In genomic region chr1:201584510-201584991, GRCh38 we compare ENCODE assay signal across 11 cellular contexts. TPM values are rescaled to one million over a fixed set of nuclear protein-coding genes. Genes with fewer than 3 reads are reported as not detected.
DNase-seq lines count a peak whose midpoint lies in the region; ATAC-seq and TF ChIP-seq lines count a peak whose summit lies in the region.
"Had no signal": no experiment of that assay in that cellular context is flagged by ENCODE, and none has a peak within 500 bp of the region (broad histone marks: within the 10 kb centered on the region; RNA-seq: fewer than 3 reads in every experiment).

No MANE protein-coding gene starts in this region.

- ATAC-seq in GM19397 (IDR thresholded peaks at IDR 0.05; ENCODE audit: unreplicated experiment) (no peak), GM21515 (IDR thresholded peaks at IDR 0.05; ENCODE audit: unreplicated experiment) (no peak), foreskin keratinocyte (no peak)

- DNase-seq in A172 (ENCODE audit: low spot score) = peak; percentile 67
- peak; percentile 62 for DNase-seq in fibroblast of peridontal ligament (ENCODE audit: extremely low read depth)
- DNase-seq in mucosa of gallbladder (ENCODE audit: low spot score) = peak; percentile 38
- no peak for DNase-seq in cerebellum (ENCODE audit: low spot score)
- DNase-seq in foreskin keratinocyte = no peak
- DNase-seq: NCI-H1694 treated with DMSO at 0.1 percent for 48 hours had no signal

- H4K20me1 ChIP-seq in OCI-LY3 (ENCODE audit: insufficient read depth, low read length) = no peaks in the 10 kb centered on the region

- no peak overlapping the region for H2AFZ ChIP-seq in OCI-LY3 (ENCODE audit: low read depth, low read length)

- H3K4me1 ChIP-seq in OCI-LY3 (ENCODE audit: low read length) = peaks cover 42% of the 10 kb centered on the region
- H3K4me1 ChIP-seq in foreskin keratinocyte = no peaks in the 10 kb centered on the region
- H3K4me1 ChIP-seq: ascending aorta, right lobe of liver had no signal

- H3K4me3 ChIP-seq in OCI-LY3 (ENCODE audit: low read length) = no peak overlapping the region
- H3K4me3 ChIP-seq: ascending aorta, right lobe of liver had no signal

- 0 out of 2 replicates have a peak, but pooled peaks cover 3% of the 10 kb centered on the region for H3K27me3 ChIP-seq in OCI-LY3 (ENCODE audit: low read depth, low read length)
- peaks cover 60% of the 10 kb centered on the region for H3K27me3 ChIP-seq in foreskin keratinocyte
- H3K27me3 ChIP-seq: ascending aorta, right lobe of liver had no signal

- H3K9me3 ChIP-seq in OCI-LY3 (ENCODE audit: insufficient read depth, low read length) = no peaks in the 10 kb centered on the region
- H3K9me3 ChIP-seq: ascending aorta, right lobe of liver had no signal

- no peak overlapping the region for H3K9ac ChIP-seq in OCI-LY3 (ENCODE audit: low read length)

- TF ChIP-seq CTCF in OCI-LY3 (IDR thresholded peaks at IDR 0.05; ENCODE audit: low read depth, low read length) = no peak
- TF ChIP-seq CTCF in foreskin keratinocyte (conservative IDR thresholded peaks at IDR 0.05) = no peak

- no peaks in the 10 kb centered on the region for H3K36me3 ChIP-seq in OCI-LY3 (replicated peaks; ENCODE audit: low read depth, low read length)
- H3K36me3 ChIP-seq: ascending aorta, right lobe of liver had no signal

- H3K27ac ChIP-seq in OCI-LY3 (ENCODE audit: low read length) (peak overlapping the region; percentile 56; the same call in 1 of the 2 replicates), foreskin keratinocyte (no peak overlapping the region)
- H3K27ac ChIP-seq: ascending aorta, right lobe of liver had no signal

- no peaks in the 10 kb centered on the region for H3K79me2 ChIP-seq in OCI-LY3 (ENCODE audit: low read length)

- H3K4me2 ChIP-seq in OCI-LY3 (ENCODE audit: low read length) = peak overlapping the region; percentile 58

RNA-seq across cellular contexts. Expression of gene NAV1, which starts 45.6 kb away (rescaled TPM):
- 29.7 and 40.3 TPM in 2 replicates for total RNA-seq in A172 (2014; rRNA removed; shearing (Covaris generic))
- total RNA-seq in mucosa of gallbladder = 22.0 TPM
- 73.3 TPM for total RNA-seq in cerebellum
- 46.1 and 50.4 TPM in 2 replicates for total RNA-seq in foreskin keratinocyte
- polyA plus RNA-seq in foreskin keratinocyte = 8.8 and 12.3 TPM in 2 replicates

Comparison
In these comparisons a context has a peak if more than half of its experiments do, and no peak if none do; other contexts are left out.
1. DNase-seq: peak in A172 (single experiment), fibroblast of peridontal ligament (single experiment) and mucosa of gallbladder (single experiment); none in cerebellum (single experiment) and foreskin keratinocyte (0 of 2).